In genomic region chr20:39132511-39132910, GRCh38 we compare ENCODE assay signal across 3 cellular contexts.
"Had no signal": no experiment of that assay in that cellular context is flagged by ENCODE, and none has a peak within 500 bp of the region (broad histone marks: within the 10 kb centered on the region; RNA-seq: fewer than 3 reads in every experiment).

No MANE protein-coding gene starts in this region.

- DNase-seq: GDM1, GF-D8 had no signal

- H3K4me3 ChIP-seq: GM12878 had no signal

- ATAC-seq: GM12878 had no signal
